In the genomic region with DNA sequence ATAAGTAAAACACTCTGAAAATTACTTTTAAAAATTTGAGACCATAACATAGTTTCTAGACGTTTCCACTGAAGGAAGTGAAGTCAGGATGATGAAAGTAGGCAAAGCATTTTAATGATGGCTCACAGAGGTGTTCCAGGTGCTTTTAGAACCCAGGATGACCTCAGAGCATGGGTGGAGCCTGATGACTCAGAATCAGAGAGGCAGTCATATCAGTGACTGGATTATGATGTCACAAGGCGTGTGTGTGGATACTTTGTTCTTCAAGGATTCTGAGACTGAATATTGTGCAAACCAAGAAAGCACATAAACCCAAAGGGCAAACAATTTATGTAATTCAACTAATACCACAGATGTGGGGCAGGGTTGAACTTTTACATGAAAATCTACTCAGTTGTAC, we compare ENCODE assay signal across 9 cellular contexts.
DNase-seq lines count a peak whose midpoint lies in the region; ATAC-seq, FAIRE-seq and TF ChIP-seq lines count a peak whose summit lies in the region.
"Had no signal": no experiment of that assay in that cellular context is flagged by ENCODE, and none has a peak within 500 bp of the region (broad histone marks: within the 10 kb centered on the region; RNA-seq: fewer than 3 reads in every experiment).

No MANE protein-coding gene starts in this region.

- BruUV-seq in Caco-2 (replicated peaks; lab: Mats Ljungman, UMichigan) (no TSS peak), HCT116 (replicated peaks; lab: Mats Ljungman, UMichigan) (no TSS peak)

- H3K27me3 Mint-ChIP-seq in Caco-2 (ENCODE audit: insufficient read depth, unreplicated experiment): no peaks in the 10 kb centered on the region

- H3K27ac ChIP-seq in HCT116 (ENCODE audit: low read depth, low read length) (no peak overlapping the region), SJCRH30 (no peak overlapping the region)

- H3K4me3 ChIP-seq in Caco-2 (ENCODE audit: low read depth, low read length) (no peak overlapping the region), HCT116 (replicated peaks in 1 of 2; ENCODE audit: low read depth in 1 of 2, low read length in 2 of 2) (no peak overlapping the region), bronchial epithelial cell (ENCODE audit: low read depth, low read length) (no peak overlapping the region), SJCRH30 (no peak overlapping the region)

- RAD21 ChIA-PET in HCT116 (lab: Charles Lee; ENCODE audit: low non-redundant PET in 1 of 2, low total read pairs in 2 of 2, uncharacterized antibody in 2 of 2, unreplicated experiment in 2 of 2): no interaction called here

- H3K36me3 ChIP-seq in Caco-2 (ENCODE audit: control insufficient read depth, insufficient read depth, low read length) (no peaks in the 10 kb centered on the region), HCT116 (ENCODE audit: control insufficient read depth in 1 of 2, insufficient read depth in 2 of 2, low read length in 2 of 2) (no peaks in the 10 kb centered on the region), bronchial epithelial cell (ENCODE audit: control insufficient read depth, insufficient read depth, low read length) (no peaks in the 10 kb centered on the region), SJCRH30 (no peaks in the 10 kb centered on the region)

- H4K20me1 ChIP-seq in HCT116 (ENCODE audit: insufficient read depth): no peaks in the 10 kb centered on the region

- H3K79me2 ChIP-seq in HCT116 (ENCODE audit: insufficient read depth, low read length): no peaks in the 10 kb centered on the region

- TF ChIP-seq POLR2A in HCT116 (IDR thresholded peaks at IDR 0.05; ENCODE audit: borderline replicate concordance, extremely low read depth, insufficient read depth, insufficient read length): no peak

- peaks cover 22% of the 10 kb centered on the region for H3K4me1 Mint-ChIP-seq in Caco-2 (ENCODE audit: low read depth, unreplicated experiment)

- no peaks in the 10 kb centered on the region for H3K9me3 Mint-ChIP-seq in Caco-2 (ENCODE audit: unreplicated experiment)

- peak overlapping the region; percentile 72 for H3K27ac Mint-ChIP-seq in Caco-2 (ENCODE audit: unreplicated experiment)

- H3K9ac ChIP-seq in HCT116 (ENCODE audit: low read length): no peak overlapping the region

- TF ChIP-seq RAD21 in HCT116 (IDR thresholded peaks at IDR 0.05; ENCODE audit: low read depth): no peak

- no peaks in the 10 kb centered on the region for H3K36me3 Mint-ChIP-seq in Caco-2 (ENCODE audit: insufficient read depth, unreplicated experiment)

- H3K4me1 ChIP-seq in Caco-2 (peaks cover 50% of the 10 kb centered on the region), HCT116 (ENCODE audit: control insufficient read depth in 1 of 2, insufficient read depth in 2 of 2, low read length in 2 of 2) (peaks cover 11 to 46% of the 10 kb centered on the region in 2 experiments), SJCRH30 (no peaks in the 10 kb centered on the region)

- H2AFZ ChIP-seq in HCT116 (ENCODE audit: low read depth, low read length, poor library complexity, severe bottlenecking): peak overlapping the region; percentile 87

- intact Hi-C loops in Caco-2 (cut with micrococcal nuclease; ENCODE audit: unreplicated experiment) (no loop called here), HCT116 (cut with micrococcal nuclease) (no loop called here)

- peak overlapping the region; percentile 42 for H3K4me2 ChIP-seq in HCT116 (ENCODE audit: low read length)

- ATAC-seq in HCT116: no peak

- POLR2A ChIA-PET in Caco-2 (lab: Charles Lee) (no interaction called here), HCT116 (lab: Charles Lee) (no interaction called here)

- no peaks in the 10 kb centered on the region for H3K9me2 ChIP-seq in HCT116 (ENCODE audit: insufficient read depth)

- TF ChIP-seq CTCF in Caco-2 (IDR thresholded peaks at IDR 0.05; ENCODE audit: insufficient read depth in 1 of 2, low read depth in 1 of 2, low read length in 1 of 2, severe bottlenecking in 1 of 2, unreplicated experiment in 1 of 2) (no peak), HCT116 (IDR thresholded peaks at IDR 0.05 in 2 of 3, conservative IDR thresholded peaks at IDR 0.05 in 1 of 3; ENCODE audit: borderline replicate concordance in 1 of 3, insufficient read depth in 1 of 3, low read depth in 2 of 3, low read length in 2 of 3) (no peak), bronchial epithelial cell (IDR thresholded peaks at IDR 0.05; ENCODE audit: insufficient read depth, low read length, severe bottlenecking) (no peak)

- peak; percentile 73 to 84 for DNase-seq in Caco-2
- peak; percentile 83 for DNase-seq in HCT116 (ENCODE audit: low read depth, low spot score)
- peak; percentile 21 for DNase-seq in RPMI8226
- peak; percentile 98 for DNase-seq in bronchial epithelial cell (ENCODE audit: low read depth)
- DNase-seq in stimulated activated CD8-positive, alpha-beta memory T cell treated with anti-CD3 and anti-CD28 coated beads, Interleukin-4, amount 100 ng/mL, for 24 hours (ENCODE audit: low read depth): peak; percentile 26
- DNase-seq in Ammon's horn (ENCODE audit: low spot score): no peak
- no peak for DNase-seq in ecto neural progenitor cell (ENCODE audit: low spot score)
- DNase-seq in SJCRH30: no peak

- no peak overlapping the region for H3K4me3 Mint-ChIP-seq in Caco-2 (ENCODE audit: unreplicated experiment)

- CTCF ChIA-PET in Caco-2 (lab: Charles Lee) (interaction anchor here (1.5 kb wide), 1 partner anchor 305 kb away, joined by 3 read pairs; no protein-coding TSS in a partner anchor), HCT116 (lab: Charles Lee) (interaction anchor here (1.2 kb wide), 1 partner anchor 308 kb away, joined by 3 read pairs; no protein-coding TSS in a partner anchor)

- H3K27me3 ChIP-seq in Caco-2 (replicated peaks; ENCODE audit: control insufficient read depth, insufficient read depth, low read length) (no peaks in the 10 kb centered on the region), HCT116 (ENCODE audit: insufficient read depth, low read length) (no peaks in the 10 kb centered on the region), bronchial epithelial cell (ENCODE audit: control insufficient read depth, insufficient read depth, low read length) (no peaks in the 10 kb centered on the region), SJCRH30 (no peaks in the 10 kb centered on the region)

- no peak for FAIRE-seq in bronchial epithelial cell (lab: Jason Lieb, UNC)
- FAIRE-seq: GM18507 had no signal

- no peaks in the 10 kb centered on the region for H3K9me3 ChIP-seq in Caco-2
- no peaks in the 10 kb centered on the region for H3K9me3 ChIP-seq in HCT116 (ENCODE audit: control insufficient read depth in 1 of 2, insufficient read depth in 1 of 2, low read depth in 1 of 2, low read length in 2 of 2)
- no peaks in the 10 kb centered on the region for H3K9me3 ChIP-seq in SJCRH30 (replicated peaks)

TF ChIP-seq in HCT116, 20 proteins besides CTCF, POLR2A, EP300 and RAD21:
- TF ChIP-seq ELF1 (IDR thresholded peaks at IDR 0.05; ENCODE audit: borderline replicate concordance, low read depth) (no peak), ZFX (IDR thresholded peaks at IDR 0.05) (no peak), FOSL1 (IDR thresholded peaks at IDR 0.05; ENCODE audit: low read depth) (peak; percentile 82), CBX3 (IDR thresholded peaks at IDR 0.05; ENCODE audit: low read depth) (peak; percentile 69; the same call in 1 of the 2 replicates), SP1 (IDR thresholded peaks at IDR 0.05; ENCODE audit: low read depth) (peak; percentile 72), CEBPB (IDR thresholded peaks at IDR 0.05; ENCODE audit: low read depth) (peak; percentile 62), POLR2AphosphoS5 (IDR thresholded peaks at IDR 0.05; ENCODE audit: low read depth, low read length) (peak; percentile 39; the same call in 1 of the 2 replicates), JUND (IDR thresholded peaks at IDR 0.05) (peak; percentile 86), YY1 (IDR thresholded peaks at IDR 0.05; ENCODE audit: extremely low read depth, insufficient replicate concordance, low read depth, low read length) (peak; percentile 10)
- TF ChIP-seq, protein P1, sequence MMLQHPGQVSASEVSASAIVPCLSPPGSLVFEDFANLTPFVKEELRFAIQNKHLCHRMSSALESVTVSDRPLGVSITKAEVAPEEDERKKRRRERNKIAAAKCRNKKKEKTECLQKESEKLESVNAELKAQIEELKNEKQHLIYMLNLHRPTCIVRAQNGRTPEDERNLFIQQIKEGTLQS (IDR thresholded peaks at IDR 0.05): peak; percentile 71; the same call in 1 of the 2 replicates
- TF ChIP-seq, protein P2, sequence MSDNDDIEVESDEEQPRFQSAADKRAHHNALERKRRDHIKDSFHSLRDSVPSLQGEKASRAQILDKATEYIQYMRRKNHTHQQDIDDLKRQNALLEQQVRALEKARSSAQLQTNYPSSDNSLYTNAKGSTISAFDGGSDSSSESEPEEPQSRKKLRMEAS (IDR thresholded peaks at IDR 0.05): peak; percentile 49

Comparison
In these comparisons a context has a peak if more than half of its experiments do, and no peak if none do; other contexts are left out.
1. DNase-seq: peak in Caco-2 (2 of 2), HCT116 (single experiment), RPMI8226 (single experiment), bronchial epithelial cell (single experiment) and stimulated activated CD8-positive, alpha-beta memory T cell treated with anti-CD3 and anti-CD28 coated beads, Interleukin-4, amount 100 ng/mL, for 24 hours (single experiment); none in Ammon's horn (single experiment), ecto neural progenitor cell (single experiment) and SJCRH30 (0 of 2).